16 cellular contexts compared by ENCODE assay signal in genomic region chr7:51226042-51226755, GRCh38.
DNase-seq lines count a peak whose midpoint lies in the region; ATAC-seq and TF ChIP-seq lines count a peak whose summit lies in the region.
"Had no signal": no experiment of that assay in that cellular context is flagged by ENCODE, and none has a peak within 500 bp of the region (broad histone marks: within the 10 kb centered on the region; RNA-seq: fewer than 3 reads in every experiment).

No MANE protein-coding gene starts in this region.

- no peak for TF ChIP-seq POLR2A in breast epithelium (IDR thresholded peaks at IDR 0.05)
- no peak for TF ChIP-seq POLR2A in stomach (IDR thresholded peaks at IDR 0.05)

- peak overlapping the region; percentile 67 to 68 for H3K27ac ChIP-seq in breast epithelium
- peak overlapping the region in 3 of 5 donors; percentile 14 to 46 (median 26) for H3K27ac ChIP-seq in stomach
- H3K27ac ChIP-seq: brain microvascular endothelial cell, C4-2B, upper lobe of right lung had no signal

- TF ChIP-seq CTCF in breast epithelium (IDR thresholded peaks at IDR 0.05) = no peak
- no peak for TF ChIP-seq CTCF in stomach (IDR thresholded peaks at IDR 0.05)

- no peak overlapping the region for H3K4me3 ChIP-seq in MG63
- H3K4me3 ChIP-seq in breast epithelium = no peak overlapping the region
- no peak overlapping the region for H3K4me3 ChIP-seq in stomach
- H3K4me3 ChIP-seq: GM12878, prostate gland, upper lobe of right lung had no signal

- ATAC-seq in HG03442 (IDR thresholded peaks at IDR 0.05; ENCODE audit: unreplicated experiment) (no peak), HG02884 (IDR thresholded peaks at IDR 0.05; ENCODE audit: unreplicated experiment) (no peak)
- ATAC-seq: effector memory CD8-positive, alpha-beta T cell; GM12878 had no signal

- WGBS in stomach, 5 donors = 53 to 66% (median 63%) methylated on average over 8 of the region's 8 CpGs

- no peaks in the 10 kb centered on the region for H3K4me1 ChIP-seq in breast epithelium
- H3K4me1 ChIP-seq in stomach = peaks cover 14 to 34% (median 20%) of the 10 kb centered on the region in 4 donors

- DNase-seq in MG63 (peak; percentile 63), breast epithelium (ENCODE audit: low spot score in 2 of 2) (peak in 1 of 2 donors; percentile 34), kidney tubule cell (ENCODE audit: low spot score) (peak; percentile 75), stomach (no peak), AML-193 (lab: John Stamatoyannopoulos, UW) (no peak), NCI-H2081 (lab: John Stamatoyannopoulos, UW) (no peak)
- DNase-seq: activated naive CD4-positive, alpha-beta T cell treated with Interleukin-2 at 50 U/mL for 16 hours; brain microvascular endothelial cell; effector memory CD8-positive, alpha-beta T cell; SK-N-SH; upper lobe of right lung had no signal

- intact Hi-C loops in breast epithelium (cut with DNase I; ENCODE audit: low total_unique reads) = no loop called here
- intact Hi-C loops in stomach (cut with DNase I; ENCODE audit: low total_unique reads) = no loop called here

- H3K9me3 ChIP-seq in MG63 (no peaks in the 10 kb centered on the region), breast epithelium (no peaks in the 10 kb centered on the region), stomach (no peaks in the 10 kb centered on the region)
- H3K9me3 ChIP-seq: prostate gland, SK-N-SH, upper lobe of right lung had no signal

- no peaks in the 10 kb centered on the region for H3K36me3 ChIP-seq in MG63
- H3K36me3 ChIP-seq in breast epithelium = no peaks in the 10 kb centered on the region
- H3K36me3 ChIP-seq in stomach = no peaks in the 10 kb centered on the region
- H3K36me3 ChIP-seq: brain microvascular endothelial cell, prostate gland, upper lobe of right lung had no signal

- H3K27me3 ChIP-seq in MG63 (no peaks in the 10 kb centered on the region), breast epithelium (no peaks in the 10 kb centered on the region), stomach (no peaks in the 10 kb centered on the region)
- H3K27me3 ChIP-seq: brain microvascular endothelial cell, upper lobe of right lung had no signal

- TF ChIP-seq EP300 in stomach (IDR thresholded peaks at IDR 0.05) = no peak

Comparison
In these comparisons a context has a peak if more than half of its experiments do, and no peak if none do; other contexts are left out.
1. DNase-seq: peak in MG63 (single experiment) and kidney tubule cell (single experiment); none in stomach (single experiment), AML-193 (0 of 2) and NCI-H2081 (0 of 2).